In genomic region chr7:2092279-2092678, GRCh38 we compare ENCODE assay signal across 20 cellular contexts.
DNase-seq lines count a peak whose midpoint lies in the region; ATAC-seq, FAIRE-seq and TF ChIP-seq lines count a peak whose summit lies in the region.
"Had no signal": no experiment of that assay in that cellular context is flagged by ENCODE, and none has a peak within 500 bp of the region (broad histone marks: within the 10 kb centered on the region; RNA-seq: fewer than 3 reads in every experiment).

No MANE protein-coding gene starts in this region.

- H3K9me3 Mint-ChIP-seq in stimulated activated naive B cell treated with anti-CD40 and anti-IgM and Interleukin-4, amounts not matched to agents 10 μg/mL and 1 μg/mL and 100 μg/mL, for 72 hours: no peaks in the 10 kb centered on the region
- H3K9me3 Mint-ChIP-seq: T-cell; T-helper 2 cell treated with Interferon-gamma antibody and Interleukin-4, amounts not matched to agents 5 μg/mL and 100 μg/mL, for 36 hours had no signal

- no peaks in the 10 kb centered on the region for H3K27me3 Mint-ChIP-seq in stimulated activated naive B cell treated with anti-CD40 and anti-IgM and Interleukin-4, amounts not matched to agents 10 μg/mL and 1 μg/mL and 100 μg/mL, for 72 hours
- H3K27me3 Mint-ChIP-seq: T-cell had no signal

- FAIRE-seq in GM12892 (lab: Jason Lieb, UNC): peak; percentile 51

- no peak for ATAC-seq in stimulated activated naive B cell treated with anti-CD40 and anti-IgM and Interleukin-4, amounts not matched to agents 10 μg/mL and 1 μg/mL and 100 μg/mL, for 72 hours (replicated peaks)
- ATAC-seq in GM18870 (IDR thresholded peaks at IDR 0.05; ENCODE audit: unreplicated experiment) (no peak), GM18858 (IDR thresholded peaks at IDR 0.05; ENCODE audit: unreplicated experiment) (no peak)
- ATAC-seq: Panc1, SK-N-SH treated with all-trans-retinoic acid at 6 μM for 48 hours, T-cell had no signal

- H3K4me1 Mint-ChIP-seq in stimulated activated naive B cell treated with anti-CD40 and anti-IgM and Interleukin-4, amounts not matched to agents 10 μg/mL and 1 μg/mL and 100 μg/mL, for 72 hours: peaks cover 34 to 58% of the 10 kb centered on the region in 2 donors

- no peak for TF ChIP-seq POLR2A in GM12892 (IDR thresholded peaks at IDR 0.05; ENCODE audit: low read depth, low read length)

- peak overlapping the region; percentile 21 for H3K27ac Mint-ChIP-seq in stimulated activated naive B cell treated with anti-CD40 and anti-IgM and Interleukin-4, amounts not matched to agents 10 μg/mL and 1 μg/mL and 100 μg/mL, for 72 hours
- H3K27ac Mint-ChIP-seq: T-cell; T-helper 2 cell treated with Interferon-gamma antibody and Interleukin-4, amounts not matched to agents 5 μg/mL and 100 μg/mL, for 36 hours had no signal

- DNase-seq in GM12892 (ENCODE audit: insufficient read length): no peak
- peak; percentile 11 for DNase-seq in NCI-H146 treated with DMSO at 0.1 percent for 48 hours (lab: John Stamatoyannopoulos, UW; ENCODE audit: unreplicated experiment)
- DNase-seq in SW480 (ENCODE audit: low spot score): peak; percentile 69
- no peak for DNase-seq in stimulated activated naive B cell treated with anti-CD40 and anti-IgM and Interleukin-4, amounts not matched to agents 10 μg/mL and 1 μg/mL and 100 μg/mL, for 72 hours
- DNase-seq in hypothalamus (lab: John Stamatoyannopoulos, UW): no peak
- DNase-seq: BE2C, DMS79 treated with DMSO at 0.1 percent for 48 hours, GOT3, HCEC 1CT, IMR-90, NCI-H1105, NCI-H1694 treated with DMSO at 0.1 percent for 48 hours, NCI-H2081 treated with DMSO at 0.1 percent for 48 hours, NCI-H526 treated with DMSO at 0.1 percent for 48 hours, T-cell had no signal

- H3K36me3 Mint-ChIP-seq in stimulated activated naive B cell treated with anti-CD40 and anti-IgM and Interleukin-4, amounts not matched to agents 10 μg/mL and 1 μg/mL and 100 μg/mL, for 72 hours: peaks cover 32 to 51% of the 10 kb centered on the region in 2 donors

- no peak overlapping the region for H3K4me3 Mint-ChIP-seq in stimulated activated naive B cell treated with anti-CD40 and anti-IgM and Interleukin-4, amounts not matched to agents 10 μg/mL and 1 μg/mL and 100 μg/mL, for 72 hours
- H3K4me3 Mint-ChIP-seq: T-cell; T-helper 2 cell treated with Interferon-gamma antibody and Interleukin-4, amounts not matched to agents 5 μg/mL and 100 μg/mL, for 36 hours had no signal

Comparison
In these comparisons a context has a peak if more than half of its experiments do, and no peak if none do; other contexts are left out.
1. DNase-seq: peak in NCI-H146 treated with DMSO at 0.1 percent for 48 hours (single experiment) and SW480 (single experiment); none in GM12892 (single experiment), stimulated activated naive B cell treated with anti-CD40 and anti-IgM and Interleukin-4, amounts not matched to agents 10 μg/mL and 1 μg/mL and 100 μg/mL, for 72 hours (single experiment) and hypothalamus (0 of 51).